ENCODE assay signal across 14 cellular contexts in genomic region chr6:139655783-139656705, GRCh38.
DNase-seq lines count a peak whose midpoint lies in the region; ATAC-seq and TF ChIP-seq lines count a peak whose summit lies in the region.
"Had no signal": no experiment of that assay in that cellular context is flagged by ENCODE, and none has a peak within 500 bp of the region (broad histone marks: within the 10 kb centered on the region; RNA-seq: fewer than 3 reads in every experiment).

No MANE protein-coding gene starts in this region.

- no peak for ATAC-seq in GM19395 (IDR thresholded peaks at IDR 0.05; ENCODE audit: unreplicated experiment)
- no peak for ATAC-seq in HG03159 (IDR thresholded peaks at IDR 0.05; ENCODE audit: unreplicated experiment)
- ATAC-seq: stimulated activated naive CD8-positive, alpha-beta T cell treated with anti-CD3 and anti-CD28 coated beads, Interleukin-15, amount 100 ng/mL, for 72 hours had no signal

- no peaks in the 10 kb centered on the region for H3K9me2 ChIP-seq in neural cell (ENCODE audit: insufficient read depth, low read length)

- peaks cover 3% of the 10 kb centered on the region for H3F3A ChIP-seq in neural cell (ENCODE audit: insufficient read depth, low read length, poor library complexity, severe bottlenecking)

- DNase-seq in DMS153 (lab: John Stamatoyannopoulos, UW) (peak; percentile 60), NCI-H187 (lab: John Stamatoyannopoulos, UW) (peak; percentile 21 to 65), colonic mucosa (peak; percentile 90), WERI-Rb-1 (no peak), right atrium auricular region (ENCODE audit: low spot score) (no peak)
- DNase-seq: activated naive CD4-positive, alpha-beta T cell treated with anti-CD3 and anti-CD28 coated beads, Interleukin-2, amount 50 U/mL, for 16 hours; kidney glomerular epithelial cell; NCI-H1105; posterior cingulate gyrus; stimulated activated CD4-positive, alpha-beta T cell treated with anti-CD3 and anti-CD28 coated beads, Interleukin-2, amount 100 ng/mL, for 48 hours; stimulated activated naive CD8-positive, alpha-beta T cell treated with anti-CD3 and anti-CD28 coated beads, Interleukin-15, amount 100 ng/mL, for 72 hours had no signal

- intact Hi-C loops in colonic mucosa (cut with DNase I), result loop anchor here (5.0 kb wide), 2 partner anchors 41 to 279 kb away; no protein-coding TSS in a partner anchor

- H3K27me3 ChIP-seq in colonic mucosa, result no peaks in the 10 kb centered on the region
- H3K27me3 ChIP-seq in neural cell (ENCODE audit: insufficient read depth, low read depth, low read length), result no peaks in the 10 kb centered on the region
- H3K27me3 ChIP-seq in WERI-Rb-1 (ENCODE audit: insufficient read depth, low read depth, severe bottlenecking), result no peaks in the 10 kb centered on the region
- H3K27me3 ChIP-seq in right atrium auricular region, result no peaks in the 10 kb centered on the region

- H3K27ac ChIP-seq in colonic mucosa, result peak overlapping the region; percentile 66
- no peak overlapping the region for H3K27ac ChIP-seq in neural cell (ENCODE audit: low read length)
- H3K27ac ChIP-seq in WERI-Rb-1, result no peak overlapping the region
- H3K27ac ChIP-seq in right atrium auricular region, result no peak overlapping the region

- H3K9ac ChIP-seq in colonic mucosa (ENCODE audit: low read depth in 2 of 2, low read length in 2 of 2) (peak overlapping the region in 1 of 2 donors; percentile 60), neural cell (ENCODE audit: low read length) (no peak overlapping the region)

- H3K36me3 ChIP-seq in colonic mucosa (no peaks in the 10 kb centered on the region), neural cell (ENCODE audit: insufficient read depth, low read length) (no peaks in the 10 kb centered on the region), WERI-Rb-1 (no peaks in the 10 kb centered on the region), right atrium auricular region (no peaks in the 10 kb centered on the region)

- H4K20me1 ChIP-seq in neural cell (ENCODE audit: insufficient read depth), result no peaks in the 10 kb centered on the region

- H3K9me3 ChIP-seq in colonic mucosa, result no peaks in the 10 kb centered on the region
- H3K9me3 ChIP-seq in neural cell (ENCODE audit: low read length), result no peaks in the 10 kb centered on the region
- H3K9me3 ChIP-seq in WERI-Rb-1 (ENCODE audit: severe bottlenecking), result no peaks in the 10 kb centered on the region
- H3K9me3 ChIP-seq in right atrium auricular region, result no peaks in the 10 kb centered on the region

- TF ChIP-seq EP300 in neural cell (conservative IDR thresholded peaks at IDR 0.05; ENCODE audit: poor library complexity, severe bottlenecking), result no peak

- no peaks in the 10 kb centered on the region for H3K79me2 ChIP-seq in neural cell (replicated peaks; ENCODE audit: insufficient read depth, low read length)

- H3K4me1 ChIP-seq in colonic mucosa, result no peaks in the 10 kb centered on the region
- no peaks in the 10 kb centered on the region for H3K4me1 ChIP-seq in right atrium auricular region

- TF ChIP-seq CTCF in colonic mucosa (IDR thresholded peaks at IDR 0.05), result no peak
- no peak for TF ChIP-seq CTCF in neural cell (IDR thresholded peaks at IDR 0.05; ENCODE audit: poor library complexity, severe bottlenecking)
- no peak for TF ChIP-seq CTCF in WERI-Rb-1 (IDR thresholded peaks at IDR 0.05; ENCODE audit: low read depth, low read length)
- no peak for TF ChIP-seq CTCF in right atrium auricular region (IDR thresholded peaks at IDR 0.05)

- peak overlapping the region; percentile 13 for H3K4me2 ChIP-seq in neural cell (ENCODE audit: low read length)

- H2AFZ ChIP-seq in neural cell (ENCODE audit: low read depth, low read length), result no peak overlapping the region

- H3K4me3 ChIP-seq in colonic mucosa (no peak overlapping the region), neural cell (ENCODE audit: low read length) (peak overlapping the region; percentile 5), WERI-Rb-1 (ENCODE audit: low read depth, low read length) (no peak overlapping the region), right atrium auricular region (no peak overlapping the region)

- TF ChIP-seq RAD21 in neural cell (conservative IDR thresholded peaks at IDR 0.05), result no peak

TF ChIP-seq in neural cell, 6 proteins besides CTCF, POLR2A, EP300 and RAD21:
- no peak for TF ChIP-seq REST (IDR thresholded peaks at IDR 0.05; ENCODE audit: borderline replicate concordance)

Comparison
In these comparisons a context has a peak if more than half of its experiments do, and no peak if none do; other contexts are left out.
1. DNase-seq: peak in DMS153 (single experiment), NCI-H187 (2 of 2) and colonic mucosa (single experiment); none in WERI-Rb-1 (single experiment) and right atrium auricular region (single experiment).